In genomic region chr6:30625511-30625910, GRCh38 we compare ENCODE assay signal across 22 cellular contexts. TPM values are rescaled to one million over a fixed set of nuclear protein-coding genes. Genes with fewer than 3 reads are reported as not detected.
A peak's percentile ranks its signal among the peaks of the same experiment; 100 is the strongest.
DNase-seq lines count a peak whose midpoint lies in the region; ATAC-seq and TF ChIP-seq lines count a peak whose summit lies in the region.
"Had no signal": no experiment of that assay in that cellular context is flagged by ENCODE, and none has a peak within 500 bp of the region (broad histone marks: within the 10 kb centered on the region; RNA-seq: fewer than 3 reads in every experiment).

No MANE protein-coding gene starts in this region.

- ATAC-seq in activated T-cell treated with anti-CD3 and anti-CD28 coated beads, Interleukin-2, amount 50 U/mL, for 72 hours (replicated peaks in 1 of 2): no peak
- no peak for ATAC-seq in lower lobe of right lung
- ATAC-seq in stimulated activated memory B cell treated with anti-CD40 and anti-IgM and Interleukin-4, amounts not matched to agents 10 μg/mL and 1 μg/mL and 100 μg/mL, for 72 hours: no peak
- ATAC-seq in HG03196 (IDR thresholded peaks at IDR 0.05; ENCODE audit: unreplicated experiment): no peak

- H3K27ac ChIP-seq in lower lobe of right lung: peak overlapping the region; percentile 91
- H3K27ac ChIP-seq: SK-N-MC had no signal

- peaks cover 71% of the 10 kb centered on the region for H3K36me3 ChIP-seq in lower lobe of right lung

- H3K9me3 Mint-ChIP-seq in activated T-cell treated with anti-CD3 and anti-CD28 coated beads, Interleukin-2, amount 50 U/mL, for 72 hours: no peaks in the 10 kb centered on the region
- no peaks in the 10 kb centered on the region for H3K9me3 Mint-ChIP-seq in activated CD4-positive, alpha-beta memory T cell treated with anti-CD3 and anti-CD28 coated beads for 36 hours
- H3K9me3 Mint-ChIP-seq in stimulated activated memory B cell treated with anti-CD40 and anti-IgM and Interleukin-4, amounts not matched to agents 10 μg/mL and 1 μg/mL and 100 μg/mL, for 72 hours: no peaks in the 10 kb centered on the region
- H3K9me3 Mint-ChIP-seq: activated T-helper 1 cell treated with anti-CD3 and anti-CD28 coated beads, Interleukin-12 subunit alpha, Interleukin-12 subunit beta, Interleukin-2, Interleukin-4 antibody, amounts not matched to agents 30 ng/mL and 10 ng/mL and 1 ng/mL, durations not matched to agents 14 hours and 24 hours and 36 hours; CD4-positive, CD25-positive, alpha-beta regulatory T cell; stimulated activated naive B cell treated with anti-CD40 and anti-IgM and Interleukin-4, amounts not matched to agents 10 μg/mL and 1 μg/mL and 100 μg/mL, for 72 hours had no signal

- no peak for TF ChIP-seq CTCF in lower lobe of right lung (IDR thresholded peaks at IDR 0.05)
- TF ChIP-seq CTCF in GM20000 (IDR thresholded peaks at IDR 0.05; ENCODE audit: extremely low read depth, missing control alignments): no peak

- no peaks in the 10 kb centered on the region for H3K27me3 ChIP-seq in lower lobe of right lung (ENCODE audit: low read depth)

- no peaks in the 10 kb centered on the region for H3K27me3 Mint-ChIP-seq in activated T-cell treated with anti-CD3 and anti-CD28 coated beads, Interleukin-2, amount 50 U/mL, for 72 hours (ENCODE audit: low read depth)
- no peaks in the 10 kb centered on the region for H3K27me3 Mint-ChIP-seq in activated CD4-positive, alpha-beta memory T cell treated with anti-CD3 and anti-CD28 coated beads for 36 hours
- H3K27me3 Mint-ChIP-seq in stimulated activated memory B cell treated with anti-CD40 and anti-IgM and Interleukin-4, amounts not matched to agents 10 μg/mL and 1 μg/mL and 100 μg/mL, for 72 hours: no peaks in the 10 kb centered on the region
- H3K27me3 Mint-ChIP-seq: CD4-positive, CD25-positive, alpha-beta regulatory T cell; stimulated activated naive B cell treated with anti-CD40 and anti-IgM and Interleukin-4, amounts not matched to agents 10 μg/mL and 1 μg/mL and 100 μg/mL, for 72 hours had no signal

- H3K4me1 Mint-ChIP-seq in activated T-cell treated with anti-CD3 and anti-CD28 coated beads, Interleukin-2, amount 50 U/mL, for 72 hours (ENCODE audit: low read depth): peaks cover 37% of the 10 kb centered on the region
- peaks cover 29% of the 10 kb centered on the region for H3K4me1 Mint-ChIP-seq in activated CD4-positive, alpha-beta memory T cell treated with anti-CD3 and anti-CD28 coated beads for 36 hours (ENCODE audit: low read depth)
- peaks cover 29% of the 10 kb centered on the region for H3K4me1 Mint-ChIP-seq in stimulated activated memory B cell treated with anti-CD40 and anti-IgM and Interleukin-4, amounts not matched to agents 10 μg/mL and 1 μg/mL and 100 μg/mL, for 72 hours

- H3K4me1 ChIP-seq in lower lobe of right lung: peaks cover 19% of the 10 kb centered on the region

- H3K4me3 Mint-ChIP-seq in activated T-cell treated with anti-CD3 and anti-CD28 coated beads, Interleukin-2, amount 50 U/mL, for 72 hours: peak overlapping the region; percentile 91 to 96
- H3K4me3 Mint-ChIP-seq in activated CD4-positive, alpha-beta memory T cell treated with anti-CD3 and anti-CD28 coated beads for 36 hours: no peak overlapping the region
- no peak overlapping the region for H3K4me3 Mint-ChIP-seq in stimulated activated memory B cell treated with anti-CD40 and anti-IgM and Interleukin-4, amounts not matched to agents 10 μg/mL and 1 μg/mL and 100 μg/mL, for 72 hours

- POLR2A ChIA-PET in activated CD4-positive, alpha-beta memory T cell treated with anti-CD3 and anti-CD28 coated beads for 36 hours (lab: Charles Lee): interaction anchor here (0.9 to 2.3 kb wide), 4 partner anchors 8 to 21 kb away, joined by 3 to 11 read pairs (median 8); partner anchors contain the start of genes C6orf136, MRPS18B and PPP1R10

- H3K4me3 ChIP-seq in lower lobe of right lung: no peak overlapping the region
- H3K4me3 ChIP-seq: SK-N-MC had no signal

- peak overlapping the region; percentile 94 for H3K27ac Mint-ChIP-seq in activated T-cell treated with anti-CD3 and anti-CD28 coated beads, Interleukin-2, amount 50 U/mL, for 72 hours
- peak overlapping the region; percentile 7 for H3K27ac Mint-ChIP-seq in activated CD4-positive, alpha-beta memory T cell treated with anti-CD3 and anti-CD28 coated beads for 36 hours
- H3K27ac Mint-ChIP-seq in stimulated activated memory B cell treated with anti-CD40 and anti-IgM and Interleukin-4, amounts not matched to agents 10 μg/mL and 1 μg/mL and 100 μg/mL, for 72 hours: peak overlapping the region; percentile 86

- no peak for DNase-seq in activated T-cell treated with anti-CD3 and anti-CD28 coated beads, Interleukin-2, amount 50 U/mL, for 72 hours
- DNase-seq in activated T-cell treated with anti-CD3 and anti-CD28 coated beads, Interleukin-2, amount 50 U/mL, for 1 hour: no peak
- DNase-seq in activated CD4-positive, alpha-beta memory T cell treated with anti-CD3 and anti-CD28 coated beads for 36 hours: no peak
- DNase-seq in lower lobe of right lung (no peak), GM20000 (ENCODE audit: low spot score) (no peak), DMS114 treated with DMSO at 0.1 percent for 48 hours (lab: John Stamatoyannopoulos, UW; ENCODE audit: unreplicated experiment) (no peak)
- DNase-seq: activated CD4-positive, alpha-beta T cell treated with anti-CD3 and anti-CD28 coated beads, Interleukin-2, amount 50 U/mL, for 1 hour; anterior cingulate cortex; CD4-positive, CD25-positive, alpha-beta regulatory T cell; hippocampal formation; kidney; mesendoderm; NCI-H1105; NCI-H2171; NCI-H774; stimulated activated CD4-positive, alpha-beta T cell treated with anti-CD3 and anti-CD28 coated beads, Interleukin-15, amount 100 ng/mL, for 24 hours; stimulated activated naive B cell treated with anti-CD40 and anti-IgM and Interleukin-4, amounts not matched to agents 10 μg/mL and 1 μg/mL and 100 μg/mL, for 72 hours; trophoblast cell had no signal

- intact Hi-C loops in activated CD4-positive, alpha-beta memory T cell treated with anti-CD3 and anti-CD28 coated beads for 36 hours (cut with micrococcal nuclease): no loop called here
- intact Hi-C loops in lower lobe of right lung (cut with DNase I): no loop called here

- CTCF ChIA-PET in activated CD4-positive, alpha-beta memory T cell treated with anti-CD3 and anti-CD28 coated beads for 36 hours (lab: Charles Lee): interaction anchor here (1.1 to 2.4 kb wide), 8 partner anchors 11 to 462 kb away, joined by 3 to 10 read pairs (median 4); no protein-coding TSS in a partner anchor

- peaks cover 9 to 40% of the 10 kb centered on the region in 2 donors for H3K36me3 Mint-ChIP-seq in activated T-cell treated with anti-CD3 and anti-CD28 coated beads, Interleukin-2, amount 50 U/mL, for 72 hours (ENCODE audit: insufficient read depth in 2 of 2)
- peaks cover 33% of the 10 kb centered on the region for H3K36me3 Mint-ChIP-seq in activated CD4-positive, alpha-beta memory T cell treated with anti-CD3 and anti-CD28 coated beads for 36 hours
- peaks cover 36% of the 10 kb centered on the region for H3K36me3 Mint-ChIP-seq in stimulated activated memory B cell treated with anti-CD40 and anti-IgM and Interleukin-4, amounts not matched to agents 10 μg/mL and 1 μg/mL and 100 μg/mL, for 72 hours

- no peaks in the 10 kb centered on the region for H3K9me3 ChIP-seq in lower lobe of right lung

RNA-seq across cellular contexts. Expression of gene ATAT1, which starts 1.2 kb away (rescaled TPM):
- 10 to 100 TPM in 1 of 2 donors, 1 to 10 TPM in 1; 8.3 to 14.2 TPM for total RNA-seq in activated T-cell treated with anti-CD3 and anti-CD28 coated beads, Interleukin-2, amount 50 U/mL, for 72 hours
- total RNA-seq in activated CD4-positive, alpha-beta memory T cell treated with anti-CD3 and anti-CD28 coated beads for 36 hours: 1 to 10 TPM; 7.6 to 8.7 TPM
- total RNA-seq in lower lobe of right lung: 8.9 TPM

RNA-seq across cellular contexts. Expression of gene MRPS18B, which starts 7.9 kb away (rescaled TPM):
- 100 to 1,000 TPM; 109 to 132 TPM for total RNA-seq in activated T-cell treated with anti-CD3 and anti-CD28 coated beads, Interleukin-2, amount 50 U/mL, for 72 hours
- 10 to 100 TPM; 90.9 to 95.3 TPM for total RNA-seq in activated CD4-positive, alpha-beta memory T cell treated with anti-CD3 and anti-CD28 coated beads for 36 hours
- 55.0 TPM for total RNA-seq in lower lobe of right lung

RNA-seq across cellular contexts. Expression of gene PPP1R10, which starts 8.5 kb away (rescaled TPM):
- 100 to 1,000 TPM; 138 to 154 TPM for total RNA-seq in activated T-cell treated with anti-CD3 and anti-CD28 coated beads, Interleukin-2, amount 50 U/mL, for 72 hours
- 10 to 100 TPM; 64.5 to 67.4 TPM for total RNA-seq in activated CD4-positive, alpha-beta memory T cell treated with anti-CD3 and anti-CD28 coated beads for 36 hours
- total RNA-seq in lower lobe of right lung: 68.8 TPM

RNA-seq across cellular contexts. Expression of gene C6orf136, which starts 21.4 kb away (rescaled TPM):
- total RNA-seq in activated T-cell treated with anti-CD3 and anti-CD28 coated beads, Interleukin-2, amount 50 U/mL, for 72 hours: 10 to 100 TPM; 25.8 to 36.0 TPM
- total RNA-seq in activated CD4-positive, alpha-beta memory T cell treated with anti-CD3 and anti-CD28 coated beads for 36 hours: 10 to 100 TPM; 32.7 to 37.5 TPM
- total RNA-seq in lower lobe of right lung: 19.9 TPM

RNA-seq across cellular contexts. Expression of gene DHX16, which starts 47.3 kb away (rescaled TPM):
- total RNA-seq in activated T-cell treated with anti-CD3 and anti-CD28 coated beads, Interleukin-2, amount 50 U/mL, for 72 hours: 10 to 100 TPM; 39.2 to 43.0 TPM
- total RNA-seq in activated CD4-positive, alpha-beta memory T cell treated with anti-CD3 and anti-CD28 coated beads for 36 hours: 10 to 100 TPM; 33.1 to 35.3 TPM
- 28.4 TPM for total RNA-seq in lower lobe of right lung

Comparison
In these comparisons a context has a peak if more than half of its experiments do, and no peak if none do; other contexts are left out.
1. H3K27ac Mint-ChIP-seq: peak in every context shown above with its lines; median percentile 94 in activated T-cell treated with anti-CD3 and anti-CD28 coated beads, Interleukin-2, amount 50 U/mL, for 72 hours; 86 in stimulated activated memory B cell treated with anti-CD40 and anti-IgM and Interleukin-4, amounts not matched to agents 10 μg/mL and 1 μg/mL and 100 μg/mL, for 72 hours; 7 in activated CD4-positive, alpha-beta memory T cell treated with anti-CD3 and anti-CD28 coated beads for 36 hours.
2. H3K4me3 Mint-ChIP-seq: peak in activated T-cell treated with anti-CD3 and anti-CD28 coated beads, Interleukin-2, amount 50 U/mL, for 72 hours (2 of 2); none in activated CD4-positive, alpha-beta memory T cell treated with anti-CD3 and anti-CD28 coated beads for 36 hours (single experiment) and stimulated activated memory B cell treated with anti-CD40 and anti-IgM and Interleukin-4, amounts not matched to agents 10 μg/mL and 1 μg/mL and 100 μg/mL, for 72 hours (single experiment).